Comparison of ENCODE assay signal across 1 cellular context in the genomic region with DNA sequence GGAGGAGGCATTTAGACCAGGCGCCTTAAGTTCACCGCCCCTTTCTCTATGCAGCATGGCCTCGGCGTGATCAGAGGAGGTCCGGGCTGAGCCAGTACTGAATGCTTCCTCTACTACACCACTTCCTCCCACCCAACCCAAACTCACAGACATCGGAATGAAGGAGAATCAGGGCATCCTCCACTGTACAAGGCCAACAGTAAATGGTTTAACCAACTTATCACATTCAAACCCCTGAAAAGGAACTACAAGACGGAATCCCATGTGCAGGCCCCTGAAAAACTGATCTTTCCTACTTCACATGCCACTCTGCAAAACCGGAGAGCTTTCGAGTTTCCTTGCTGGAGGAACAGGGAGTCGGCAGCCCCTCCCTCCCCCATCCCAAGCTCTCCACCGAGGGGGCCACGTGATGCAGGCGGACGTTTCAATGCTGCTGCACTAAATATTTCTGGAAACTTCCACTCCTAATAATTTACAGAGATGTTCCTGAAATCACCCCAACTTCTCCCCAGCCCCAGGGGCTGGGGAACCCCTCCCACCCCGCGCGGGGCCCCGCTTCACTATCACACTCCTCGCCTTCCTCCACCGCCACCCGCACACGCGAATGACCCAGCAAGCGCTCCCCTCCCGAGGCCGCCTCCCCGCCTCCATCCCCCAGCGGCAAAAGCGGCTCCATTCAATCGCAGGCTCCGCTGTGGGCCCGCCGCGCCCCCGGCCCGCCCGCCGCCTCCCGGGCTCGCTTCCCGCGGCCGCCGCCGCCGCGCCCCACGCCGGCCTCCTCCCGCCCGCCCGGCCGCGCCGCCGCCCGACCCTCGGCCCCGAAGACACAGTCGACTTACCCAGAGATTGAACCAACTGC.
TF ChIP-seq lines count a peak whose summit lies in the region.

No MANE protein-coding gene starts in this region.

TF ChIP-seq in SK-N-SH treated with all-trans-retinoic acid at 6 μM for 48 hours, 23 proteins besides CTCF, POLR2A, EP300 and RAD21 (continued from another document):
- TF ChIP-seq, protein P1, sequence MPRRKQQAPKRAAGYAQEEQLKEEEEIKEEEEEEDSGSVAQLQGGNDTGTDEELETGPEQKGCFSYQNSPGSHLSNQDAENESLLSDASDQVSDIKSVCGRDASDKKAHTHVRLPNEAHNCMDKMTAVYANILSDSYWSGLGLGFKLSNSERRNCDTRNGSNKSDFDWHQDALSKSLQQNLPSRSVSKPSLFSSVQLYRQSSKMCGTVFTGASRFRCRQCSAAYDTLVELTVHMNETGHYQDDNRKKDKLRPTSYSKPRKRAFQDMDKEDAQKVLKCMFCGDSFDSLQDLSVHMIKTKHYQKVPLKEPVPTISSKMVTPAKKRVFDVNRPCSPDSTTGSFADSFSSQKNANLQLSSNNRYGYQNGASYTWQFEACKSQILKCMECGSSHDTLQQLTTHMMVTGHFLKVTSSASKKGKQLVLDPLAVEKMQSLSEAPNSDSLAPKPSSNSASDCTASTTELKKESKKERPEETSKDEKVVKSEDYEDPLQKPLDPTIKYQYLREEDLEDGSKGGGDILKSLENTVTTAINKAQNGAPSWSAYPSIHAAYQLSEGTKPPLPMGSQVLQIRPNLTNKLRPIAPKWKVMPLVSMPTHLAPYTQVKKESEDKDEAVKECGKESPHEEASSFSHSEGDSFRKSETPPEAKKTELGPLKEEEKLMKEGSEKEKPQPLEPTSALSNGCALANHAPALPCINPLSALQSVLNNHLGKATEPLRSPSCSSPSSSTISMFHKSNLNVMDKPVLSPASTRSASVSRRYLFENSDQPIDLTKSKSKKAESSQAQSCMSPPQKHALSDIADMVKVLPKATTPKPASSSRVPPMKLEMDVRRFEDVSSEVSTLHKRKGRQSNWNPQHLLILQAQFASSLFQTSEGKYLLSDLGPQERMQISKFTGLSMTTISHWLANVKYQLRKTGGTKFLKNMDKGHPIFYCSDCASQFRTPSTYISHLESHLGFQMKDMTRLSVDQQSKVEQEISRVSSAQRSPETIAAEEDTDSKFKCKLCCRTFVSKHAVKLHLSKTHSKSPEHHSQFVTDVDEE (CRISPR knock-in tag; IDR thresholded peaks at IDR 0.05), result no peak
- TF ChIP-seq OSR1 (CRISPR knock-in tag; IDR thresholded peaks at IDR 0.05), result no peak
- TF ChIP-seq ZNF70 (CRISPR knock-in tag; IDR thresholded peaks at IDR 0.05), result no peak
- no peak for TF ChIP-seq TCF4 (CRISPR knock-in tag; IDR thresholded peaks at IDR 0.05; ENCODE audit: borderline replicate concordance)
- no peak for TF ChIP-seq ISL1 (CRISPR knock-in tag; IDR thresholded peaks at IDR 0.05)
